In genomic region chr14:53032161-53032803, GRCh38 we compare ENCODE assay signal across 1 cellular context.
TF ChIP-seq lines count a peak whose summit lies in the region.

No MANE protein-coding gene starts in this region.

TF ChIP-seq in WTC11, 78 proteins besides CTCF, POLR2A, EP300 and RAD21 (continued from another document):
- TF ChIP-seq, protein P1, sequence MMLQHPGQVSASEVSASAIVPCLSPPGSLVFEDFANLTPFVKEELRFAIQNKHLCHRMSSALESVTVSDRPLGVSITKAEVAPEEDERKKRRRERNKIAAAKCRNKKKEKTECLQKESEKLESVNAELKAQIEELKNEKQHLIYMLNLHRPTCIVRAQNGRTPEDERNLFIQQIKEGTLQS (CRISPR knock-in tag; conservative IDR thresholded peaks at IDR 0.05) = no peak
- no peak for TF ChIP-seq RORB (CRISPR knock-in tag; IDR thresholded peaks at IDR 0.05)
- TF ChIP-seq TEAD4 (CRISPR knock-in tag; IDR thresholded peaks at IDR 0.05) = no peak
- TF ChIP-seq, protein P2, sequence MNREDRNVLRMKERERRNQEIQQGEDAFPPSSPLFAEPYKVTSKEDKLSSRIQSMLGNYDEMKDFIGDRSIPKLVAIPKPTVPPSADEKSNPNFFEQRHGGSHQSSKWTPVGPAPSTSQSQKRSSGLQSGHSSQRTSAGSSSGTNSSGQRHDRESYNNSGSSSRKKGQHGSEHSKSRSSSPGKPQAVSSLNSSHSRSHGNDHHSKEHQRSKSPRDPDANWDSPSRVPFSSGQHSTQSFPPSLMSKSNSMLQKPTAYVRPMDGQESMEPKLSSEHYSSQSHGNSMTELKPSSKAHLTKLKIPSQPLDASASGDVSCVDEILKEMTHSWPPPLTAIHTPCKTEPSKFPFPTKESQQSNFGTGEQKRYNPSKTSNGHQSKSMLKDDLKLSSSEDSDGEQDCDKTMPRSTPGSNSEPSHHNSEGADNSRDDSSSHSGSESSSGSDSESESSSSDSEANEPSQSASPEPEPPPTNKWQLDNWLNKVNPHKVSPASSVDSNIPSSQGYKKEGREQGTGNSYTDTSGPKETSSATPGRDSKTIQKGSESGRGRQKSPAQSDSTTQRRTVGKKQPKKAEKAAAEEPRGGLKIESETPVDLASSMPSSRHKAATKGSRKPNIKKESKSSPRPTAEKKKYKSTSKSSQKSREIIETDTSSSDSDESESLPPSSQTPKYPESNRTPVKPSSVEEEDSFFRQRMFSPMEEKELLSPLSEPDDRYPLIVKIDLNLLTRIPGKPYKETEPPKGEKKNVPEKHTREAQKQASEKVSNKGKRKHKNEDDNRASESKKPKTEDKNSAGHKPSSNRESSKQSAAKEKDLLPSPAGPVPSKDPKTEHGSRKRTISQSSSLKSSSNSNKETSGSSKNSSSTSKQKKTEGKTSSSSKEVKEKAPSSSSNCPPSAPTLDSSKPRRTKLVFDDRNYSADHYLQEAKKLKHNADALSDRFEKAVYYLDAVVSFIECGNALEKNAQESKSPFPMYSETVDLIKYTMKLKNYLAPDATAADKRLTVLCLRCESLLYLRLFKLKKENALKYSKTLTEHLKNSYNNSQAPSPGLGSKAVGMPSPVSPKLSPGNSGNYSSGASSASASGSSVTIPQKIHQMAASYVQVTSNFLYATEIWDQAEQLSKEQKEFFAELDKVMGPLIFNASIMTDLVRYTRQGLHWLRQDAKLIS (CRISPR knock-in tag; IDR thresholded peaks at IDR 0.05; ENCODE audit: borderline replicate concordance) = no peak
- TF ChIP-seq ATF1 (CRISPR knock-in tag; IDR thresholded peaks at IDR 0.05) = no peak
- TF ChIP-seq, protein P3, sequence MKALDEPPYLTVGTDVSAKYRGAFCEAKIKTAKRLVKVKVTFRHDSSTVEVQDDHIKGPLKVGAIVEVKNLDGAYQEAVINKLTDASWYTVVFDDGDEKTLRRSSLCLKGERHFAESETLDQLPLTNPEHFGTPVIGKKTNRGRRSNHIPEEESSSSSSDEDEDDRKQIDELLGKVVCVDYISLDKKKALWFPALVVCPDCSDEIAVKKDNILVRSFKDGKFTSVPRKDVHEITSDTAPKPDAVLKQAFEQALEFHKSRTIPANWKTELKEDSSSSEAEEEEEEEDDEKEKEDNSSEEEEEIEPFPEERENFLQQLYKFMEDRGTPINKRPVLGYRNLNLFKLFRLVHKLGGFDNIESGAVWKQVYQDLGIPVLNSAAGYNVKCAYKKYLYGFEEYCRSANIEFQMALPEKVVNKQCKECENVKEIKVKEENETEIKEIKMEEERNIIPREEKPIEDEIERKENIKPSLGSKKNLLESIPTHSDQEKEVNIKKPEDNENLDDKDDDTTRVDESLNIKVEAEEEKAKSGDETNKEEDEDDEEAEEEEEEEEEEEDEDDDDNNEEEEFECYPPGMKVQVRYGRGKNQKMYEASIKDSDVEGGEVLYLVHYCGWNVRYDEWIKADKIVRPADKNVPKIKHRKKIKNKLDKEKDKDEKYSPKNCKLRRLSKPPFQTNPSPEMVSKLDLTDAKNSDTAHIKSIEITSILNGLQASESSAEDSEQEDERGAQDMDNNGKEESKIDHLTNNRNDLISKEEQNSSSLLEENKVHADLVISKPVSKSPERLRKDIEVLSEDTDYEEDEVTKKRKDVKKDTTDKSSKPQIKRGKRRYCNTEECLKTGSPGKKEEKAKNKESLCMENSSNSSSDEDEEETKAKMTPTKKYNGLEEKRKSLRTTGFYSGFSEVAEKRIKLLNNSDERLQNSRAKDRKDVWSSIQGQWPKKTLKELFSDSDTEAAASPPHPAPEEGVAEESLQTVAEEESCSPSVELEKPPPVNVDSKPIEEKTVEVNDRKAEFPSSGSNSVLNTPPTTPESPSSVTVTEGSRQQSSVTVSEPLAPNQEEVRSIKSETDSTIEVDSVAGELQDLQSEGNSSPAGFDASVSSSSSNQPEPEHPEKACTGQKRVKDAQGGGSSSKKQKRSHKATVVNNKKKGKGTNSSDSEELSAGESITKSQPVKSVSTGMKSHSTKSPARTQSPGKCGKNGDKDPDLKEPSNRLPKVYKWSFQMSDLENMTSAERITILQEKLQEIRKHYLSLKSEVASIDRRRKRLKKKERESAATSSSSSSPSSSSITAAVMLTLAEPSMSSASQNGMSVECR (CRISPR knock-in tag; IDR thresholded peaks at IDR 0.05; ENCODE audit: borderline replicate concordance) = no peak
- TF ChIP-seq HMGXB4 (CRISPR knock-in tag; IDR thresholded peaks at IDR 0.05) = no peak
